Comparison of ENCODE assay signal across 26 cellular contexts in genomic region chr16:66361604-66362135, GRCh38. TPM values are rescaled to one million over a fixed set of nuclear protein-coding genes. Genes with fewer than 3 reads are reported as not detected.
"Had no signal": no experiment of that assay in that cellular context is flagged by ENCODE, and none has a peak within 500 bp of the region (broad histone marks: within the 10 kb centered on the region; RNA-seq: fewer than 3 reads in every experiment).

No MANE protein-coding gene starts in this region.

- H3K36me3 Mint-ChIP-seq: activated naive CD4-positive, alpha-beta T cell treated with anti-CD3 and anti-CD28 coated beads, Interleukin-2, amount 50 U/mL, for 72 hours; natural killer cell; stimulated activated memory B cell treated with anti-CD40 and anti-IgM and Interleukin-4, amounts not matched to agents 10 μg/mL and 1 μg/mL and 100 μg/mL, for 72 hours; WTC11 had no signal

- H3K9me3 Mint-ChIP-seq: activated naive CD4-positive, alpha-beta T cell treated with anti-CD3 and anti-CD28 coated beads, Interleukin-2, amount 50 U/mL, for 72 hours; activated T-helper 1 cell treated with anti-CD3 and anti-CD28 coated beads, Interleukin-12 subunit alpha, Interleukin-12 subunit beta, Interleukin-2, Interleukin-4 antibody, amounts not matched to agents 30 ng/mL and 10 ng/mL and 1 ng/mL, durations not matched to agents 14 hours and 24 hours and 36 hours; dendritic cell treated with granulocyte-macrophage colony-stimulating factor and Interleukin-4, amounts not matched to agents 40 ng/mL and 50 ng/mL, for 4 days; natural killer cell; stimulated activated memory B cell treated with anti-CD40 and anti-IgM and Interleukin-4, amounts not matched to agents 10 μg/mL and 1 μg/mL and 100 μg/mL, for 72 hours; T-helper 2 cell treated with Interferon-gamma antibody and Interleukin-4, amounts not matched to agents 5 μg/mL and 100 μg/mL, for 36 hours; WTC11 had no signal

- H3K9me3 ChIP-seq: adrenal gland, neutrophil, pancreas, sigmoid colon, spleen, tibial artery, vagina had no signal

- H3K4me1 ChIP-seq: adrenal gland, pancreas had no signal

- H3K27me3 ChIP-seq: vagina had no signal

- H3K4me3 ChIP-seq: adrenal gland, lung, pancreas, sigmoid colon, spleen, tibial artery, vagina had no signal

- ATAC-seq: activated CD4-positive, alpha-beta T cell treated with anti-CD3 and anti-CD28 coated beads for 36 hours; activated naive CD4-positive, alpha-beta T cell treated with anti-CD3 and anti-CD28 coated beads, Interleukin-2, amount 50 U/mL, for 72 hours; foreskin keratinocyte; natural killer cell; pancreas; stimulated activated memory B cell treated with anti-CD40 and anti-IgM and Interleukin-4, amounts not matched to agents 10 μg/mL and 1 μg/mL and 100 μg/mL, for 72 hours; WTC11 had no signal

- H3K4me3 Mint-ChIP-seq: activated CD4-positive, alpha-beta T cell treated with anti-CD3 and anti-CD28 coated beads for 36 hours; activated T-helper 1 cell treated with anti-CD3 and anti-CD28 coated beads, Interleukin-12 subunit alpha, Interleukin-12 subunit beta, Interleukin-2, Interleukin-4 antibody, amounts not matched to agents 30 ng/mL and 10 ng/mL and 1 ng/mL, durations not matched to agents 14 hours and 24 hours and 36 hours; dendritic cell treated with granulocyte-macrophage colony-stimulating factor and Interleukin-4, amounts not matched to agents 40 ng/mL and 50 ng/mL, for 4 days; natural killer cell; stimulated activated memory B cell treated with anti-CD40 and anti-IgM and Interleukin-4, amounts not matched to agents 10 μg/mL and 1 μg/mL and 100 μg/mL, for 72 hours; T-helper 2 cell treated with Interferon-gamma antibody and Interleukin-4, amounts not matched to agents 5 μg/mL and 100 μg/mL, for 36 hours; WTC11 had no signal

- H3K4me1 Mint-ChIP-seq: activated CD4-positive, alpha-beta T cell treated with anti-CD3 and anti-CD28 coated beads for 36 hours had no signal

- H3K27ac ChIP-seq: epithelial cell of prostate, foreskin keratinocyte, neutrophil, pancreas, tibial artery, vagina had no signal

- H3K36me3 ChIP-seq: adrenal gland, neutrophil, pancreas, sigmoid colon, spleen, tibial artery, vagina had no signal

- H3K27ac Mint-ChIP-seq: activated CD4-positive, alpha-beta T cell treated with anti-CD3 and anti-CD28 coated beads for 36 hours; activated naive CD4-positive, alpha-beta T cell treated with anti-CD3 and anti-CD28 coated beads, Interleukin-2, amount 50 U/mL, for 72 hours; activated T-helper 1 cell treated with anti-CD3 and anti-CD28 coated beads, Interleukin-12 subunit alpha, Interleukin-12 subunit beta, Interleukin-2, Interleukin-4 antibody, amounts not matched to agents 30 ng/mL and 10 ng/mL and 1 ng/mL, durations not matched to agents 14 hours and 24 hours and 36 hours; dendritic cell treated with granulocyte-macrophage colony-stimulating factor and Interleukin-4, amounts not matched to agents 40 ng/mL and 50 ng/mL, for 4 days; stimulated activated memory B cell treated with anti-CD40 and anti-IgM and Interleukin-4, amounts not matched to agents 10 μg/mL and 1 μg/mL and 100 μg/mL, for 72 hours; T-helper 2 cell treated with Interferon-gamma antibody and Interleukin-4, amounts not matched to agents 5 μg/mL and 100 μg/mL, for 36 hours; WTC11 had no signal

- DNase-seq: activated CD4-positive, alpha-beta T cell treated with anti-CD3 and anti-CD28 coated beads for 36 hours; activated CD4-positive, alpha-beta T cell treated with anti-CD3 and anti-CD28 coated beads, Interleukin-2, amount 50 U/mL, for 48 hours; activated gamma-delta T cell treated with Interleukin-2 at 50 U/mL for 16 hours; activated T-cell treated with anti-CD3 and anti-CD28 coated beads for 4 hours; adrenal gland; effector memory CD4-positive, alpha-beta T cell; foreskin keratinocyte; kidney glomerular epithelial cell; natural killer cell; pancreas; sigmoid colon; spleen; stimulated activated CD4-positive, alpha-beta T cell treated with anti-CD3 and anti-CD28 coated beads, Interleukin-4, amount 100 ng/mL, for 4 hours; tibial artery had no signal

RNA-seq across cellular contexts. Expression of gene CDH5, which starts 4.8 kb away (rescaled TPM):
- total RNA-seq: activated CD4-positive, alpha-beta T cell treated with anti-CD3 and anti-CD28 coated beads for 36 hours; activated naive CD4-positive, alpha-beta T cell treated with anti-CD3 and anti-CD28 coated beads, Interleukin-2, amount 50 U/mL, for 72 hours; activated T-helper 1 cell treated with anti-CD3 and anti-CD28 coated beads, Interleukin-12 subunit alpha, Interleukin-12 subunit beta, Interleukin-2, Interleukin-4 antibody, amounts not matched to agents 30 ng/mL and 10 ng/mL and 1 ng/mL, durations not matched to agents 14 hours and 24 hours and 36 hours; chondrocyte; fibroblast of lung; natural killer cell had no signal
- polyA plus RNA-seq: foreskin keratinocyte had no signal
